In the genomic region with DNA sequence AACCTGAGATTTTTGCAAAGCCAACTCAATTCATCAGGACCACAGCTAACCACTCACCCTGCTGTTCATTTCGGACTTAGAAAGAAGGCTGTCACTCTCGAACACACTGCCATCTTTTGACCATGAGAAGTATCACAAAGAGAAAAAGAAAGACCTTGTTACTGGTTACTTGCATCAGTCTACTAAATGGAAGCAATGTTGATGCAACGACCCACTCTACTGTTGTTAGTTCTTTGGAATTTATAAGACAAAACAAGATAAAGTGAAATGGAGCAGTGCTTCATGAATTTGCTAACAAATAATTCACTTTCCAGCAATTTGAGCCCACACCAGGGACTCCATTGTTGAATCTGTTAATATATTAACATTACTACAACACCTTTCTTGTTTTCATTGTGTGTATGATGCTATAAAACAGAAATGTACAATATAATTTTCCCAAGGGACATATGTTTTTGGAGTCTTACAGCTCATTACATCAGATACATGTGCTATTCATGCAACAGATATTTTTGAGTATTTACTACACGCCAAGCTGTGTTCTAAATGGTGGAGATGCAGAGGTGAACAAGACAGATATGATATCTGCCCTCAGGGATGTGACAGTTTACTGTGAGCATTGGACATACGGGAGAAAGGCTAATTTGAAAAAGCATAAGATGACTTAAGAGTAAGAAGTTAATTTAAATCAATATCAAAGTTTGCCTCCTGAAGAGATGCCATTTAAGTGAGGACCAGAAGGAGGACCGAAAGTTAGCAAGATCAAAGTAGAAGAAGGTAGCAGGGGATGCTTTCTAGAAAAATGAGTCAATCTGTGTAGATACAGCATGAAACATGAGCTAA, we compare ENCODE assay signal across 8 cellular contexts.
DNase-seq lines count a peak whose midpoint lies in the region; ATAC-seq and TF ChIP-seq lines count a peak whose summit lies in the region.

No MANE protein-coding gene starts in this region.

- H3K4me1 Mint-ChIP-seq in nephron progenitor cell (no peaks in the 10 kb centered on the region), glutamatergic neuron (ENCODE audit: low read depth, unreplicated experiment) (no peaks in the 10 kb centered on the region)

- H3K36me3 Mint-ChIP-seq in nephron progenitor cell (ENCODE audit: low read depth) (no peaks in the 10 kb centered on the region), glutamatergic neuron (ENCODE audit: unreplicated experiment) (no peaks in the 10 kb centered on the region)

- H3K27me3 Mint-ChIP-seq in nephron progenitor cell (ENCODE audit: low read depth, poor library complexity) (no peaks in the 10 kb centered on the region), glutamatergic neuron (ENCODE audit: unreplicated experiment) (no peaks in the 10 kb centered on the region)

- peak; percentile 82 for ATAC-seq in GM21576 (IDR thresholded peaks at IDR 0.05; ENCODE audit: unreplicated experiment)

- H3K27ac Mint-ChIP-seq in nephron progenitor cell (no peak overlapping the region), glutamatergic neuron (ENCODE audit: unreplicated experiment) (no peak overlapping the region)

- TF ChIP-seq CTCF in epithelial cell of proximal tubule (conservative IDR thresholded peaks at IDR 0.05; ENCODE audit: low read depth, low read length): peak; percentile 87
- TF ChIP-seq CTCF in nephron progenitor cell (IDR thresholded peaks at IDR 0.05): peak; percentile 40
- TF ChIP-seq CTCF in glutamatergic neuron (IDR thresholded peaks at IDR 0.05; ENCODE audit: partially characterized antibody, unreplicated experiment): no peak

- H3K4me3 ChIP-seq in epithelial cell of proximal tubule (ENCODE audit: low read depth, low read length): no peak overlapping the region

- no peaks in the 10 kb centered on the region for H3K9me3 Mint-ChIP-seq in nephron progenitor cell
- H3K9me3 Mint-ChIP-seq in glutamatergic neuron (ENCODE audit: unreplicated experiment): no peaks in the 10 kb centered on the region

- DNase-seq in NCI-H510A treated with DMSO at 0.1 percent for 48 hours (lab: John Stamatoyannopoulos, UW) (peak; percentile 52), NCI-H510A (lab: John Stamatoyannopoulos, UW) (no peak), HuH-7.5 (ENCODE audit: low spot score) (peak; percentile 24), SK-N-DZ (ENCODE audit: low spot score) (peak; percentile 16), epithelial cell of proximal tubule (ENCODE audit: low read depth) (peak; percentile 56), nephron progenitor cell (no peak), glutamatergic neuron (no peak)

- no peak overlapping the region for H3K4me3 Mint-ChIP-seq in nephron progenitor cell
- H3K4me3 Mint-ChIP-seq in glutamatergic neuron (ENCODE audit: unreplicated experiment): no peak overlapping the region

Comparison
In these comparisons a context has a peak if more than half of its experiments do, and no peak if none do; other contexts are left out.
1. DNase-seq: peak in NCI-H510A treated with DMSO at 0.1 percent for 48 hours (single experiment), HuH-7.5 (single experiment), SK-N-DZ (single experiment) and epithelial cell of proximal tubule (single experiment); none in NCI-H510A (single experiment), nephron progenitor cell (single experiment) and glutamatergic neuron (single experiment).